Comparison of ENCODE assay signal across 8 cellular contexts in the genomic region with DNA sequence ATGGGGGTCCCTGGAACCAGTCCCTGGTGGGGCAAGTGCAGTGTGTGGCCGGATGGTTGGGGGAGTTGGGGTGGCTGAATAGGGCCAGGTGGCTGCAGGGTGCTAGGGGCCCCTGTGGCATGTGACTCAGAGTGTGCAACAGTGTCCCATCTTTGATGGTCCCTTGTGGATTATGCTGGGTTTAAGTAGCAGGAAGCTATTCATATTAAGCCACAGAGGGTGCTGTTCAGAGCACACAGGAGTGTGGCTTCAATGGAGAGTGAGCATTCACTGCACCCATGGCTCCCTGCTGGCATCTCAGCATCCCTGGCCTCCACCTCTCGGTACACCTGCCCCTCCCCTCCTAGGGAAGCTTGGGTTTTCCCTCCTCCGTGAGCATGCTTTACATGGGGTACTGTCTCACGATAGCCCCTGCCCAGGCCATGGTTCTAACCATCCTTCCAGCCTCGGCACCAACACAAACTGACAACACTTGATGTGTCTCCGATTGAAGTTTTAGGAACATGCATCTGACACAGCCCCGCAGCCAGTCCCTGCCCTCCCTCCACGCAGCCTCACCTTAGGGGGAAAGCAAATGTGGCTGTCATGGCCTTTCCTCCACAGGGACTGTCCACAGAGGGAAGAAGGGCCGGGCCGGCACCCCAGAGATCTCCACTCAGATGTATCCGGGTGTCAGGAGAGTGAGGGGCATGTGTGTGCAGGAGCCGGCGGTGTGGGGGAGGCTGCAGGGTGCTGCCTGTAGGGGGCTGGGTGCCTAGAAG. TPM values are rescaled to one million over a fixed set of nuclear protein-coding genes. Genes with fewer than 3 reads are reported as not detected.
DNase-seq lines count a peak whose midpoint lies in the region; ATAC-seq, FAIRE-seq and TF ChIP-seq lines count a peak whose summit lies in the region.

No MANE protein-coding gene starts in this region.

- H4K20me1 ChIP-seq in BLaER1 = peaks cover 57% of the 10 kb centered on the region
- H4K20me1 ChIP-seq in endothelial cell of umbilical vein (replicated peaks; ENCODE audit: control insufficient read depth, extremely low read depth, insufficient read depth, low read length) = no peaks in the 10 kb centered on the region

- H3K27ac ChIP-seq in BLaER1 (peak overlapping the region; percentile 55), Panc1 (ENCODE audit: low read length) (no peak overlapping the region), endothelial cell of umbilical vein (ENCODE audit: insufficient read depth, low read depth, low read length) (no peak overlapping the region)

- H3K27me3 ChIP-seq in BLaER1 = no peaks in the 10 kb centered on the region
- H3K27me3 ChIP-seq in Panc1 (ENCODE audit: control insufficient read depth, insufficient read depth, low read length) = no peaks in the 10 kb centered on the region
- H3K27me3 ChIP-seq in endothelial cell of umbilical vein (ENCODE audit: control insufficient read depth in 2 of 2, insufficient read depth in 2 of 2, low read length in 2 of 2) = no peaks in the 10 kb centered on the region

- H3K4me2 ChIP-seq in BLaER1 = peak overlapping the region; percentile 88
- H3K4me2 ChIP-seq in endothelial cell of umbilical vein (ENCODE audit: insufficient read depth, low read length) = no peak overlapping the region

- no peak for TF ChIP-seq POLR2A in endothelial cell of umbilical vein (IDR thresholded peaks at IDR 0.05; ENCODE audit: low read depth, low read length)

- no TSS peak for BruUV-seq in Panc1 (replicated peaks; lab: Mats Ljungman, UMichigan)
- no TSS peak for BruUV-seq in endothelial cell of umbilical vein (replicated peaks; lab: Mats Ljungman, UMichigan)

- POLR2A ChIA-PET in Panc1 (lab: Charles Lee) = no interaction called here
- POLR2A ChIA-PET in endothelial cell of umbilical vein (lab: Charles Lee) = no interaction called here

- peak; percentile 90 for ATAC-seq in GM18861 (IDR thresholded peaks at IDR 0.05; ENCODE audit: unreplicated experiment)
- peak; percentile 55 for ATAC-seq in HG02973 (IDR thresholded peaks at IDR 0.05; ENCODE audit: unreplicated experiment)
- peak; percentile 23 for ATAC-seq in Panc1

- peak overlapping the region; percentile 19; the same call in 1 of the 2 replicates for H3K4me3 ChIP-seq in BLaER1
- no peak overlapping the region for H3K4me3 ChIP-seq in Panc1 (ENCODE audit: low read depth in 2 of 2, low read length in 2 of 2)
- no peak overlapping the region for H3K4me3 ChIP-seq in endothelial cell of umbilical vein (replicated peaks in 1 of 3; ENCODE audit: insufficient read depth in 1 of 3, low read depth in 1 of 3, low read length in 3 of 3)

- DNase-seq in Panc1 (ENCODE audit: low read depth, low spot score) = no peak
- DNase-seq in endothelial cell of umbilical vein (ENCODE audit: low read depth, low spot score) = peak; percentile 9
- DNase-seq in urothelium cell line (ENCODE audit: low spot score) = peak; percentile 24
- no peak for DNase-seq in cerebellar cortex (ENCODE audit: low spot score)
- no peak for DNase-seq in NCI-H2029 treated with DMSO at 0.1 percent for 48 hours (lab: John Stamatoyannopoulos, UW)

- H3K9ac ChIP-seq in BLaER1 (peak overlapping the region; percentile 43; the same call in 1 of the 2 replicates), endothelial cell of umbilical vein (replicated peaks; ENCODE audit: extremely low read depth, insufficient read depth, low read length) (no peak overlapping the region)

- H3K9me3 ChIP-seq in BLaER1 (no peaks in the 10 kb centered on the region; the same call in 1 of the 2 replicates), Panc1 (ENCODE audit: control insufficient read depth, insufficient read depth, low read depth, low read length) (no peaks in the 10 kb centered on the region), endothelial cell of umbilical vein (replicated peaks; ENCODE audit: control insufficient read depth, insufficient read depth, low read length) (no peaks in the 10 kb centered on the region)

- peaks cover 97% of the 10 kb centered on the region for H3K4me1 ChIP-seq in BLaER1
- H3K4me1 ChIP-seq in Panc1 (ENCODE audit: control insufficient read depth, insufficient read depth, low read length) = no peaks in the 10 kb centered on the region; the same call in none of the 2 replicates
- H3K4me1 ChIP-seq in endothelial cell of umbilical vein (ENCODE audit: control insufficient read depth, extremely low read depth, insufficient read depth, low read length) = peaks cover 11% of the 10 kb centered on the region

- peaks cover 35% of the 10 kb centered on the region for H3K36me3 ChIP-seq in BLaER1
- H3K36me3 ChIP-seq in Panc1 (ENCODE audit: control insufficient read depth, insufficient read depth, low read length) = no peaks in the 10 kb centered on the region
- peaks cover 10 to 18% of the 10 kb centered on the region in 2 experiments for H3K36me3 ChIP-seq in endothelial cell of umbilical vein (ENCODE audit: control insufficient read depth in 2 of 2, extremely low read depth in 1 of 2, insufficient read depth in 2 of 2, low read length in 2 of 2)

- no peak overlapping the region for H2AFZ ChIP-seq in endothelial cell of umbilical vein (ENCODE audit: low read depth, low read length)

- no peaks in the 10 kb centered on the region for H3K79me2 ChIP-seq in endothelial cell of umbilical vein (ENCODE audit: control insufficient read depth, insufficient read depth, low read length)

- dilution Hi-C loops in endothelial cell of umbilical vein (cut with MboI; ENCODE audit: extremely low pct_ligation_motif_present, low sequenced_read_pairs) = no loop called here

- TF ChIP-seq CTCF in Panc1 (IDR thresholded peaks at IDR 0.05) (no peak), endothelial cell of umbilical vein (IDR thresholded peaks at IDR 0.05; ENCODE audit: extremely low read depth in 1 of 2, insufficient read depth in 1 of 2, low read depth in 1 of 2, low read length in 2 of 2) (no peak)

- FAIRE-seq in endothelial cell of umbilical vein (lab: Jason Lieb, UNC) (no peak), urothelium cell line (lab: Jason Lieb, UNC) (no peak)

- H3K9me1 ChIP-seq in endothelial cell of umbilical vein (replicated peaks; ENCODE audit: control insufficient read depth, extremely low read depth, insufficient read depth, low read length) = no peaks in the 10 kb centered on the region

- in situ Hi-C loops in Panc1 (cut with HindIII; ENCODE audit: low pct_unique_long_range_greater_than_20kb, low sequenced_read_pairs) = no loop called here

- CTCF ChIA-PET in Panc1 (lab: Charles Lee) (interaction anchor here (0.5 kb wide), 1 partner anchor 41 kb away, joined by 10 read pairs; no protein-coding TSS in a partner anchor), endothelial cell of umbilical vein (lab: Charles Lee) (interaction anchor here (1.2 to 1.6 kb wide), 4 partner anchors 18 to 28 kb away, joined by 3 to 4 read pairs (median 3); no protein-coding TSS in a partner anchor)

- intact Hi-C loops in Panc1 (cut with micrococcal nuclease; ENCODE audit: unreplicated experiment) (no loop called here), endothelial cell of umbilical vein (cut with micrococcal nuclease) (no loop called here)

TF ChIP-seq in endothelial cell of umbilical vein, 7 proteins besides CTCF, POLR2A, EP300 and RAD21:
- TF ChIP-seq, protein P1, sequence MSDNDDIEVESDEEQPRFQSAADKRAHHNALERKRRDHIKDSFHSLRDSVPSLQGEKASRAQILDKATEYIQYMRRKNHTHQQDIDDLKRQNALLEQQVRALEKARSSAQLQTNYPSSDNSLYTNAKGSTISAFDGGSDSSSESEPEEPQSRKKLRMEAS (IDR thresholded peaks at IDR 0.05; ENCODE audit: insufficient read depth, insufficient read length) = no peak
- TF ChIP-seq GATA2 (IDR thresholded peaks at IDR 0.05; ENCODE audit: insufficient read depth, insufficient read length, low read depth, low read length) = no peak
- no peak for TF ChIP-seq EZH2 (IDR thresholded peaks at IDR 0.05; ENCODE audit: borderline replicate concordance, low read depth, low read length, severe bottlenecking)
- TF ChIP-seq JUN (IDR thresholded peaks at IDR 0.05; ENCODE audit: borderline replicate concordance, insufficient read depth, insufficient read length, low read depth) = no peak
- no peak for TF ChIP-seq MYC (IDR thresholded peaks at IDR 0.05; ENCODE audit: low read depth, low read length)
- TF ChIP-seq POLR2AphosphoS5 (IDR thresholded peaks at IDR 0.05; ENCODE audit: insufficient read depth, low read depth, low read length) = no peak
- TF ChIP-seq FOS (IDR thresholded peaks at IDR 0.05; ENCODE audit: borderline replicate concordance, insufficient read depth, low read length) = no peak

RNA-seq across cellular contexts. Expression of gene PPIF, which starts 30.4 kb away (rescaled TPM):
- total RNA-seq in Panc1 (2021; ENCODE audit: unreplicated experiment) = 59.0 TPM
- polyA plus RNA-seq in Panc1 (2012; ENCODE audit: insufficient read length) = 60.3 TPM
- 42.7 and 51.2 TPM in 2 replicates for total RNA-seq in endothelial cell of umbilical vein
- polyA plus RNA-seq in endothelial cell of umbilical vein = 38.7 and 50.7 TPM in 2 replicates
- polyA plus RNA-seq in endothelial cell of umbilical vein (2011; cell fraction: cytosol; rRNA removed) = 73.6 and 86.3 TPM in 2 replicates
- 59.8 and 66.8 TPM in 2 replicates for polyA plus RNA-seq in endothelial cell of umbilical vein (2011; cell fraction: nucleus; rRNA removed)
- 60.9 and 70.8 TPM in 2 replicates for polyA plus RNA-seq in endothelial cell of umbilical vein (2012)
- polyA minus RNA-seq in endothelial cell of umbilical vein = 40.4 and 49.0 TPM in 2 replicates
- 79.4 TPM for polyA minus RNA-seq in endothelial cell of umbilical vein (2011; cell fraction: cytosol; rRNA and poly(A)+ RNA removed)
- polyA minus RNA-seq in endothelial cell of umbilical vein (2011; cell fraction: nucleus; rRNA and poly(A)+ RNA removed) = 27.5 and 31.9 TPM in 2 replicates

Comparison
In these comparisons a context has a peak if more than half of its experiments do, and no peak if none do; other contexts are left out.
1. ATAC-seq: peak in every context shown above with its lines; median percentile 90 in GM18861; 55 in HG02973; 23 in Panc1.
2. DNase-seq: peak in endothelial cell of umbilical vein (single experiment) and urothelium cell line (single experiment); none in Panc1 (single experiment), cerebellar cortex (single experiment) and NCI-H2029 treated with DMSO at 0.1 percent for 48 hours (single experiment).